ENCODE assay signal across 36 cellular contexts in the genomic region with DNA sequence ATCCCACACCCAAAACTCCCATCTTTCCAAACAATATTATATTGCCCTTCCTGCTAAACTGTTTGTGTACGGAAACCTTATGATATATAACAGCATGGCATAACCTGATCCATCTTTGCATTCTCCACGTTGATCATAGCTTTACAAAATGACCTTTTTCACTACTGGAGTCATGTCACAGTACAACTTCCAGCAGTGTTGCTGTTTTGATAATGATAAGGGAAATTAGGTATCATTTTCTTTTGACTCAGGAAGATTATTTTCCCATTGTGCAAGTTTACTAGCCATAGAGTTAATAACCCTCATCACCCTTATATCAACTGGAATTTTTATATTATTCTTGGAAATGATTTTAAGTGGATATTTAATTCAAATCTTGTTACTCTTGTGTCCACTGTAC. TPM values are rescaled to one million over a fixed set of nuclear protein-coding genes. Genes with fewer than 3 reads are reported as not detected.
"Had no signal": no experiment of that assay in that cellular context is flagged by ENCODE, and none has a peak within 500 bp of the region (broad histone marks: within the 10 kb centered on the region; RNA-seq: fewer than 3 reads in every experiment).

No MANE protein-coding gene starts in this region.

- DNase-seq: Karpas-422, Kasumi-1, MG63, MM.1S, MV-4-11, NCI-H1048, NCI-H1092, NCI-H1092 treated with DMSO at 0.1 percent for 48 hours, NCI-H1105, NCI-H1105 treated with DMSO at 0.1 percent for 48 hours, NCI-H1417, NCI-H1417 treated with DMSO at 0.1 percent for 48 hours, NCI-H1436, NCI-H1436 treated with DMSO at 0.1 percent for 48 hours, NCI-H146, NCI-H1694, NCI-H1694 treated with DMSO at 0.1 percent for 48 hours, NCI-H187, NCI-H187 treated with DMSO at 0.1 percent for 48 hours, NCI-H1930, NCI-H2029, NCI-H2029 treated with DMSO at 0.1 percent for 48 hours, NCI-H2081, NCI-H2081 treated with DMSO at 0.1 percent for 48 hours, NCI-H2107, NCI-H2171, NCI-H2171 treated with DMSO at 0.1 percent for 48 hours, NCI-H2227 treated with DMSO at 0.1 percent for 48 hours, NCI-H226, NCI-H345, NCI-H446, NCI-H446 treated with DMSO at 0.1 percent for 48 hours, NCI-H510A, NCI-H510A treated with DMSO at 0.1 percent for 48 hours had no signal

- H3K4me3 ChIP-seq: MG63 had no signal

- H3K9me3 ChIP-seq: MG63 had no signal

- H3K36me3 ChIP-seq: MG63 had no signal

RNA-seq across cellular contexts. Expression of gene SH3GL2, which starts 57.5 kb away (rescaled TPM):
- total RNA-seq: LHCN-M2, MCF 10A had no signal
